Comparison of ENCODE assay signal across 8 cellular contexts in genomic region chr11:59172345-59173079, GRCh38. TPM values are rescaled to one million over a fixed set of nuclear protein-coding genes. Genes with fewer than 3 reads are reported as not detected.
A peak's percentile ranks its signal among the peaks of the same experiment; 100 is the strongest.
DNase-seq lines count a peak whose midpoint lies in the region; ATAC-seq and TF ChIP-seq lines count a peak whose summit lies in the region.

No MANE protein-coding gene starts in this region.

- no peak overlapping the region for H3K27ac Mint-ChIP-seq in chondrocyte (ENCODE audit: unreplicated experiment)

- no peak for TF ChIP-seq POLR2A in lower leg skin (IDR thresholded peaks at IDR 0.05)

- H3K4me1 ChIP-seq in RWPE2 (ENCODE audit: insufficient read depth, poor library complexity, severe bottlenecking) (peaks cover 14% of the 10 kb centered on the region), thoracic aorta (ENCODE audit: control insufficient read depth in 1 of 2, low read depth in 2 of 2) (peaks cover 0 to 17% of the 10 kb centered on the region in 2 donors)

- H3K9me3 ChIP-seq in RWPE2 (ENCODE audit: severe bottlenecking) (no peaks in the 10 kb centered on the region), thoracic aorta (no peaks in the 10 kb centered on the region)

- H3K27me3 Mint-ChIP-seq in chondrocyte (ENCODE audit: low read depth) = peaks cover 20% of the 10 kb centered on the region

- DNase-seq in Right ventricle myocardium inferior (ENCODE audit: missing footprints) (peak; percentile 71), cardiac septum (ENCODE audit: low spot score) (no peak), RWPE2 (ENCODE audit: low spot score) (no peak), chondrocyte (ENCODE audit: low spot score) (no peak), lower leg skin (ENCODE audit: low spot score in 2 of 2) (peak in 1 of 2 donors; percentile 88), thoracic aorta (ENCODE audit: low spot score) (no peak), OCI-M1 (lab: John Stamatoyannopoulos, UW) (no peak)

- TF ChIP-seq CTCF in RWPE2 (IDR thresholded peaks at IDR 0.05; ENCODE audit: poor library complexity, severe bottlenecking) (no peak), chondrocyte (IDR thresholded peaks at IDR 0.05) (no peak), lower leg skin (IDR thresholded peaks at IDR 0.05) (no peak), thoracic aorta (IDR thresholded peaks at IDR 0.05) (no peak)

- 0 to 4% methylated on average over 13 to 43 of the region's 70 CpGs for WGBS in lower leg skin, 2 donors

- H3K4me3 ChIP-seq in RWPE2 (ENCODE audit: severe bottlenecking) = peak overlapping the region; percentile 79
- H3K4me3 ChIP-seq in lower leg skin (ENCODE audit: low read depth, poor library complexity, severe bottlenecking) = peak overlapping the region; percentile 28
- peak overlapping the region; percentile 94 for H3K4me3 ChIP-seq in thoracic aorta

- H3K27ac ChIP-seq in RWPE2 (ENCODE audit: poor library complexity, severe bottlenecking) = peak overlapping the region; percentile 95
- H3K27ac ChIP-seq in thoracic aorta = no peak overlapping the region

- H3K4me1 Mint-ChIP-seq in chondrocyte (ENCODE audit: low read depth) = peaks cover 23% of the 10 kb centered on the region

- H3K27me3 ChIP-seq in RWPE2 (ENCODE audit: insufficient read depth, poor library complexity, severe bottlenecking) = no peaks in the 10 kb centered on the region
- no peaks in the 10 kb centered on the region for H3K27me3 ChIP-seq in thoracic aorta (replicated peaks; ENCODE audit: insufficient read depth)

- peak; percentile 14 for ATAC-seq in Right ventricle myocardium inferior
- peak; percentile 27 for ATAC-seq in HG02938 (IDR thresholded peaks at IDR 0.05; ENCODE audit: unreplicated experiment)
- peak; percentile 2; the same call in 1 of the 3 replicates for ATAC-seq in RWPE2 (ENCODE audit: low read depth)
- no peak for ATAC-seq in thoracic aorta (ENCODE audit: insufficient number of reproducible peaks, low FRiP score, low read depth)

- H3K9me3 Mint-ChIP-seq in chondrocyte (ENCODE audit: low read depth) = no peaks in the 10 kb centered on the region

- H3K36me3 Mint-ChIP-seq in chondrocyte (ENCODE audit: low read depth) = no peaks in the 10 kb centered on the region

- no peaks in the 10 kb centered on the region for H3K36me3 ChIP-seq in RWPE2 (ENCODE audit: low read depth)
- no peaks in the 10 kb centered on the region for H3K36me3 ChIP-seq in thoracic aorta

- H3K4me3 Mint-ChIP-seq in chondrocyte (ENCODE audit: unreplicated experiment) = peak overlapping the region; percentile 78

- intact Hi-C loops in Right ventricle myocardium inferior (cut with DNase I) = loop anchor here (10.0 kb wide), 2 partner anchors 252 to 512 kb away; partner anchors contain the start of gene OR5A2
- intact Hi-C loops in cardiac septum (cut with DNase I) = loop anchor here (5.0 kb wide), 1 partner anchor 260 kb away; no protein-coding TSS in a partner anchor
- intact Hi-C loops in lower leg skin (cut with DNase I; ENCODE audit: low total_unique reads) = no loop called here

RNA-seq across cellular contexts. Expression of gene DTX4, which starts 0.6 kb away (rescaled TPM):
- total RNA-seq in Right ventricle myocardium inferior = 2.1 TPM
- total RNA-seq in cardiac septum = 1.5 TPM
- total RNA-seq in chondrocyte = 3.1 to 4.4 TPM (median 3.4 TPM) in 3 replicates
- 1 to 10 TPM; 1.2 to 6.4 (median 3.4) TPM for total RNA-seq in lower leg skin
- total RNA-seq in thoracic aorta = 1 to 10 TPM; 4.7 to 8.8 TPM

RNA-seq across cellular contexts. Expression of gene FAM111A, which starts 29.9 kb away (rescaled TPM):
- total RNA-seq in Right ventricle myocardium inferior (12.0 TPM), cardiac septum (7.3 TPM), chondrocyte (10.8 to 22.3 TPM (median 11.6 TPM) in 3 replicates), lower leg skin (10 to 100 TPM; 14.9 to 25.0 (median 20.9) TPM), thoracic aorta (10 to 100 TPM; 23.6 to 35.6 TPM)

RNA-seq across cellular contexts. Expression of gene MPEG1, which starts 40.2 kb away (rescaled TPM):
- total RNA-seq in Right ventricle myocardium inferior (18.3 TPM), cardiac septum (4.3 TPM), chondrocyte (not detected in 3 replicates), lower leg skin (1 to 10 TPM; 2.1 to 6.9 (median 3.8) TPM), thoracic aorta (10 to 100 TPM; 29.8 to 32.1 TPM)

Comparison
In these comparisons a context has a peak if more than half of its experiments do, and no peak if none do; other contexts are left out.
1. H3K4me3 ChIP-seq: peak in every context shown above with its lines; median percentile 94 in thoracic aorta; 79 in RWPE2; 28 in lower leg skin.